Comparison of ENCODE assay signal across 25 cellular contexts in the genomic region with DNA sequence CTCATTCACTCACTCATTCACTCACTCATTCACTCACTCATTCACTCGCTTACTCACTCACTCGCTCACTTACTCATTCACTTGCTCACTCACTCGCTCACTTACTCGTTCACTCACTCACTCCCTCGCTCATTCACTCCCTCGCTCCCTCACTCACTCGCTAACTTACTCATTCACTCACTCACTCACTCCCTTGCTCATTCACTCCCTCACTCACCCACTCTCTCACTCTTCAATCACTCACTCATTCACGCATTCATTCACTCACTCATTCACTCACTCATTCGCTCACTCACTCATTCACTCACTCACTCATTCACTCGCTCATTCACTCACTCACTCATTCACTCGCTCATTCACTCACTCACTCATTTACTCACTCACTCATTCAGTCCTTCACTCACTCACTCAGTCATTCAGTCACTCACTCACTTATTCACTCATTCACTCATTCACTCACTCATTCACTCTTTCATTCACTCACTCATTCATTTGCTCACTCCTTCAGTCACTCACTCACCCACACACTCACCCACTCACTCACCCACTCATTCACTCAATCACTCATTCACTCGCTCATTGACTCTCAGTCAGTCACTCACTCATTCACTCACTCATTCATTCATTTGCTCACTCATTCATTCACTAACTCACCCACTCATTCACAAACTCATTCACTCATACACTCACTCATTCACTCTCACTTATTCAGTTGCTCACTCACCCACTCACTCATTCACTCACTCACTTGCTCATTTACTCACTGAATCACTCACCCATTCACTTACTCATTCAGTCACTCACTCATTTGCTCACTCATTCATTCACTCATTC.
"Had no signal": no experiment of that assay in that cellular context is flagged by ENCODE, and none has a peak within 500 bp of the region (broad histone marks: within the 10 kb centered on the region; RNA-seq: fewer than 3 reads in every experiment).

No MANE protein-coding gene starts in this region.

- H3K27ac Mint-ChIP-seq: memory B cell; naive thymus-derived CD4-positive, alpha-beta T cell; nephron; stimulated activated effector memory CD8-positive, alpha-beta T cell treated with anti-CD3 and anti-CD28 coated beads, Interleukin-12 subunit alpha, Interleukin-12 subunit beta, amount 100 ng/mL, for 72 hours had no signal

- H3K4me3 ChIP-seq: dorsolateral prefrontal cortex, gastrocnemius medialis, lung, prostate gland, right atrium auricular region, sigmoid colon, stomach, testis, tibial artery, upper lobe of left lung had no signal

- H3K9me3 Mint-ChIP-seq: nephron; stimulated activated effector memory CD8-positive, alpha-beta T cell treated with anti-CD3 and anti-CD28 coated beads, Interleukin-12 subunit alpha, Interleukin-12 subunit beta, amount 100 ng/mL, for 72 hours had no signal

- ATAC-seq: gastrocnemius medialis; naive thymus-derived CD4-positive, alpha-beta T cell; stimulated activated effector memory CD8-positive, alpha-beta T cell treated with anti-CD3 and anti-CD28 coated beads, Interleukin-12 subunit alpha, Interleukin-12 subunit beta, amount 100 ng/mL, for 72 hours had no signal

- DNase-seq: dorsolateral prefrontal cortex; effector CD4-positive, alpha-beta T cell; foreskin fibroblast; gastrocnemius medialis; head of caudate nucleus; midbrain; naive thymus-derived CD4-positive, alpha-beta T cell; nucleus accumbens; sigmoid colon; stimulated activated CD4-positive, alpha-beta T cell treated with anti-CD3 and anti-CD28 coated beads, Interleukin-2, amount 100 ng/mL, for 24 hours; stimulated activated CD4-positive, alpha-beta T cell treated with anti-CD3 and anti-CD28 coated beads, Interleukin-4, amount 100 ng/mL, for 24 hours; stimulated activated naive CD4-positive, alpha-beta T cell treated with Interleukin-2 at 50 U/mL for 16 hours; stomach; testis; tibial artery had no signal

- H3K27me3 ChIP-seq: dorsolateral prefrontal cortex, right atrium auricular region, sigmoid colon, testis, upper lobe of left lung had no signal

- H3K4me3 Mint-ChIP-seq: memory B cell; naive thymus-derived CD4-positive, alpha-beta T cell; nephron; stimulated activated effector memory CD8-positive, alpha-beta T cell treated with anti-CD3 and anti-CD28 coated beads, Interleukin-12 subunit alpha, Interleukin-12 subunit beta, amount 100 ng/mL, for 72 hours had no signal

- FAIRE-seq: colon, keratinocyte, urothelium cell line had no signal

- H3K4me1 ChIP-seq: prostate gland had no signal

- H3K9me3 ChIP-seq: gastrocnemius medialis, prostate gland, right atrium auricular region, sigmoid colon, stomach, testis, tibial artery, upper lobe of left lung had no signal

- H3K36me3 ChIP-seq: gastrocnemius medialis, prostate gland, right atrium auricular region, sigmoid colon, stomach, tibial artery, upper lobe of left lung had no signal

- H3K27ac ChIP-seq: gastrocnemius medialis, prostate gland, right atrium auricular region, sigmoid colon, stomach, testis, tibial artery, upper lobe of left lung had no signal

- H3K36me3 Mint-ChIP-seq: memory B cell; naive thymus-derived CD4-positive, alpha-beta T cell had no signal

- H3K27me3 Mint-ChIP-seq: naive thymus-derived CD4-positive, alpha-beta T cell had no signal
